9 cellular contexts compared by ENCODE assay signal in the genomic region with DNA sequence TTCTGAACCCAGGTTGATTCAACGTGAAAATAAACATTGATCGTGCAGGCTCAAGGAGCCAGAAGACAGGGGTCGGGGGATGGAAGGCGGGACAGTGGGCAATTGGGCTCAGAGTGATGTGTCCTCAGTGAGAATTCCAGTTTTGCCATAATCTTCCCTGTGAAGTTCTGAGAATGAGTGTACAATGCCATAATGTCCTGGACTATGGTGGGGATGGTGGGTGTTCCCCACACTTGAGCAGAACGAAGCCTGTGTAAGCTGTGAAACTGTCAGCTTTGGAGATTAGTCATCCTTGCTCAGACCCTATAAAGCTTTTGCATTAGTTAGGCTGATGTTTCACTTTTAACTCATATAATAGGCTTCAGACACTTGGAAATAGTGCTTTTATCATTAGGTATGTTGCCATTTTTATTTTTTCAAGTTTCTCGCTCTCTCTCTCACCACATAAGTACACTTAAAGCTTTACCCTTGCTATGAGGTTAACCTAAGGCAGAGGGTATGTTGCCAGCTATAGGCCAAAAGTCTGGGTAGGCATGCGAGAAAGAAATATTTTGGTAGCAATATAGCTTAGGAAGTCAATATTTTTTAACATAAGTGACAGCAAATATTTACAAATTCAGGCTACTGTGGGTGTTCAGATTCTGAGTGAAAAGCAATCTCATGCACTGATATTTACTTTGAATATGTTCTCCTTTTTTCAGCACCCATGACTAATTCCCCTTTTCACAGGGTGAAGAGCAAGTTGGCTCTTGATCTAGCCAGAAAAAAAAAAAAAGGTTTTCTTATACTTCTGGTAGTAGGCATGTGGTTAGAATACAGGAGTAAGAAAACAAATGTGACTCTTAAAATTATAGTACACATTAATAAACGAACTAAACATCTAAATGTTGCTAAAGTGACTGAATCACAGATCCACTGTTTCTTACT.
A peak's percentile ranks its signal among the peaks of the same experiment; 100 is the strongest.
DNase-seq lines count a peak whose midpoint lies in the region; ATAC-seq and TF ChIP-seq lines count a peak whose summit lies in the region.
"Had no signal": no experiment of that assay in that cellular context is flagged by ENCODE, and none has a peak within 500 bp of the region (broad histone marks: within the 10 kb centered on the region; RNA-seq: fewer than 3 reads in every experiment).

No MANE protein-coding gene starts in this region.

- H3K4me3 ChIP-seq in OCI-LY3 (ENCODE audit: low read length): peak overlapping the region; percentile 76

- peak overlapping the region; percentile 33; the same call in 1 of the 2 replicates for H2AFZ ChIP-seq in OCI-LY3 (ENCODE audit: low read depth, low read length)

- peak; percentile 37 for DNase-seq in activated CD4-positive, alpha-beta T cell treated with anti-CD3 and anti-CD28 coated beads for 48 hours
- no peak for DNase-seq in activated CD4-positive, alpha-beta T cell treated with anti-CD3 and anti-CD28 coated beads, Interleukin-2, amount 50 U/mL, for 1 hour
- DNase-seq in iris pigment epithelial cell (ENCODE audit: low read depth) (peak; percentile 67), NCI-H69 (lab: John Stamatoyannopoulos, UW) (no peak), cerebellar nuclear complex (lab: John Stamatoyannopoulos, UW) (no peak), NCI-H1092 (lab: John Stamatoyannopoulos, UW) (no peak)

- no peak for TF ChIP-seq CTCF in OCI-LY3 (IDR thresholded peaks at IDR 0.05; ENCODE audit: low read depth, low read length)

- peak overlapping the region; percentile 100 for H3K27ac ChIP-seq in OCI-LY3 (ENCODE audit: low read length)
- H3K27ac ChIP-seq: C4-2B had no signal

- no peaks in the 10 kb centered on the region for H4K20me1 ChIP-seq in OCI-LY3 (ENCODE audit: insufficient read depth, low read length)

- H3K27me3 ChIP-seq in OCI-LY3 (ENCODE audit: low read depth, low read length): no peaks in the 10 kb centered on the region

- peaks cover 68% of the 10 kb centered on the region for H3K4me1 ChIP-seq in OCI-LY3 (ENCODE audit: low read length)

- H3K36me3 ChIP-seq in OCI-LY3 (replicated peaks; ENCODE audit: low read depth, low read length): peaks cover 37% of the 10 kb centered on the region

- H3K4me2 ChIP-seq in OCI-LY3 (ENCODE audit: low read length): peak overlapping the region; percentile 100

- H3K9ac ChIP-seq in OCI-LY3 (ENCODE audit: low read length): peak overlapping the region; percentile 96

- H3K9me3 ChIP-seq in OCI-LY3 (ENCODE audit: insufficient read depth, low read length): 0 out of 2 replicates have a peak, but pooled peaks cover 14% of the 10 kb centered on the region

- ATAC-seq in HG02571 (IDR thresholded peaks at IDR 0.05; ENCODE audit: unreplicated experiment): peak; percentile 82

- H3K79me2 ChIP-seq in OCI-LY3 (ENCODE audit: low read length): peaks cover 67% of the 10 kb centered on the region

Comparison
In these comparisons a context has a peak if more than half of its experiments do, and no peak if none do; other contexts are left out.
1. DNase-seq: peak in activated CD4-positive, alpha-beta T cell treated with anti-CD3 and anti-CD28 coated beads for 48 hours (single experiment) and iris pigment epithelial cell (single experiment); none in activated CD4-positive, alpha-beta T cell treated with anti-CD3 and anti-CD28 coated beads, Interleukin-2, amount 50 U/mL, for 1 hour (single experiment), NCI-H69 (single experiment), cerebellar nuclear complex (0 of 2) and NCI-H1092 (single experiment).